ENCODE assay signal across 14 cellular contexts in the genomic region with DNA sequence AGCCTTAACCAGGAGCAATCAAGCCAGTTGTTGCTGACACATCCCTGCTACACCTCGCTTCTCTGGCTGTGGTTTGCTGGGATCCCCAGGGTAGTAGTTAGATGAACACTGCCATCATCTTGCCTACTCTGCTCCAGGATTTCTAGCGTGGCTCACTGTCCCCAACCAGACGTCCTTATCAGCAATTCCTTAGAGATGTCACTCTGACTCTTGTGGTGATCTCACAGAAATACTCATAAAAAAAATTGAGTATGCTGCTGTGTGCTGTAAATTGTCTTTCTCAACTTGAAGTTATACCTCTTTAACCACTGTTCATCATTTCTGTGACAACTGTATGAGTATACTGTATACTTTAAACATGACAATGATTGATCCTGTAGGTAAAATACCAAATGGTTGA.
"Had no signal": no experiment of that assay in that cellular context is flagged by ENCODE, and none has a peak within 500 bp of the region (broad histone marks: within the 10 kb centered on the region; RNA-seq: fewer than 3 reads in every experiment).

No MANE protein-coding gene starts in this region.

- H3K4me3 Mint-ChIP-seq: neural crest cell; stimulated activated memory B cell treated with anti-CD40 and anti-IgM and Interleukin-4, amounts not matched to agents 10 μg/mL and 1 μg/mL and 100 μg/mL, for 72 hours had no signal

- H3K27me3 ChIP-seq: cardiac muscle cell, heart left ventricle, pancreas, SJCRH30 had no signal

- H3K36me3 Mint-ChIP-seq: stimulated activated memory B cell treated with anti-CD40 and anti-IgM and Interleukin-4, amounts not matched to agents 10 μg/mL and 1 μg/mL and 100 μg/mL, for 72 hours had no signal

- ATAC-seq: pancreas; stimulated activated memory B cell treated with anti-CD40 and anti-IgM and Interleukin-4, amounts not matched to agents 10 μg/mL and 1 μg/mL and 100 μg/mL, for 72 hours had no signal

- H3K4me1 Mint-ChIP-seq: neural crest cell; stimulated activated memory B cell treated with anti-CD40 and anti-IgM and Interleukin-4, amounts not matched to agents 10 μg/mL and 1 μg/mL and 100 μg/mL, for 72 hours had no signal

- DNase-seq: activated CD4-positive, alpha-beta T cell treated with anti-CD3 and anti-CD28 coated beads for 48 hours; activated effector memory CD4-positive, alpha-beta T cell treated with Interleukin-2 at 50 U/mL for 16 hours; activated T-cell treated with anti-CD3 and anti-CD28 coated beads for 4 hours; effector CD4-positive, alpha-beta T cell; foreskin melanocyte; pancreas; SJCRH30; T-helper 9 cell; WERI-Rb-1 had no signal

- H3K9me3 Mint-ChIP-seq: neural crest cell; stimulated activated memory B cell treated with anti-CD40 and anti-IgM and Interleukin-4, amounts not matched to agents 10 μg/mL and 1 μg/mL and 100 μg/mL, for 72 hours had no signal

- H3K27ac ChIP-seq: cardiac muscle cell, coronary artery, pancreas, SJCRH30, WERI-Rb-1 had no signal

- H3K27me3 Mint-ChIP-seq: stimulated activated memory B cell treated with anti-CD40 and anti-IgM and Interleukin-4, amounts not matched to agents 10 μg/mL and 1 μg/mL and 100 μg/mL, for 72 hours had no signal

- H3K36me3 ChIP-seq: cardiac muscle cell, heart left ventricle, pancreas, SJCRH30, WERI-Rb-1 had no signal

- H3K4me3 ChIP-seq: cardiac muscle cell, coronary artery, heart left ventricle, pancreas, SJCRH30 had no signal

- H3K27ac Mint-ChIP-seq: stimulated activated memory B cell treated with anti-CD40 and anti-IgM and Interleukin-4, amounts not matched to agents 10 μg/mL and 1 μg/mL and 100 μg/mL, for 72 hours had no signal

- H3K9me3 ChIP-seq: heart left ventricle, pancreas, SJCRH30 had no signal
